ENCODE assay signal across 8 cellular contexts in the genomic region with DNA sequence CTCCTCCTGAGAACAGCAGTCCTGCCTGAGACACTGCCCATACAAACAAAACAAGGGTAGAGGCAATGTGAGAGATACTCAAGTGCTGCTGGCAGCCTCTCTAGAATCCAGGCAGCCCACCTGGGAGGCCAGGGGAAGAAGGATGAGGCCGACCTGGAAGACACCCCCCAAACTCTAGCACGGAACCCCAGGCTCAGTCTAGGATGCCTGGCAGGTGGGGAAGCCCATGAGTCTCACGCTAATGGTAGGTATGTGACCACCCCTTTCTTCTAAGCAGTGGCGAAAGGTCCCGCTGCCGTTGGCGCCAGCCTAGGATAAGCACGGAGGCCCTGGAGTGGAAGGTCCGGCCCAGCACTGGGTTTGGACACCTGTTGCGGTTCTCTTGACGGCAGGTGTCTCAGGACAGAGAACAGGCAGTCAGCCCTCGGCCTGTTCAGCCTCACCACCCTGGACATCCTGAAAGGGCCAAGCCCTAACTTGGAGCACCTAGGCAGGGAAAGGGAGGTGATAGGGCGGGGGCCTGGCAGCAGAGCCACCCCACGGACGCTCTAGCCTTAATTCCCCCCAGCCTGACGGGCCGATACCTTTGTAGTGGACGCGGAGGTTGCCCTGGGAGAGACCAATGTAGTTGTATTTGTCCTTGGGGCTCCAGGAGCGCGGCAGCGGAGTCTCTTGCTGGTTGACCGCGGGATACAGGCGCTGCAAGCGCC. TPM values are rescaled to one million over a fixed set of nuclear protein-coding genes. Genes with fewer than 3 reads are reported as not detected.
DNase-seq lines count a peak whose midpoint lies in the region; ATAC-seq, FAIRE-seq and TF ChIP-seq lines count a peak whose summit lies in the region.

No MANE protein-coding gene starts in this region.

- TF ChIP-seq RAD21 in HepG2 (CRISPR knock-in tag; IDR thresholded peaks at IDR 0.05) = no peak

- H3K27ac ChIP-seq in body of pancreas (peak overlapping the region; percentile 39 to 91 (median 83)), HepG2 (ENCODE audit: extremely low read length, insufficient read depth, low read length) (peak overlapping the region; percentile 72), thymus (ENCODE audit: low read depth) (peak overlapping the region; percentile 32)

- FAIRE-seq in HepG2 (lab: Jason Lieb, UNC) = no peak

- peak; percentile 2 for ATAC-seq in GM19023 (IDR thresholded peaks at IDR 0.05; ENCODE audit: unreplicated experiment)
- peak; percentile 1 for ATAC-seq in HG03571 (IDR thresholded peaks at IDR 0.05; ENCODE audit: unreplicated experiment)
- ATAC-seq in body of pancreas = peak; percentile 2
- ATAC-seq in HepG2 = peak; percentile 14
- ATAC-seq in GM18520 (IDR thresholded peaks at IDR 0.05; ENCODE audit: unreplicated experiment) = no peak

- CTCF ChIA-PET in HepG2 (lab: Yijun Ruan, JAX; ENCODE audit: low intra/inter-chr PET ratio, low total read pairs) = interaction anchor here (1.8 kb wide), 1 partner anchor 11 kb away, joined by 11 read pairs; no protein-coding TSS in a partner anchor

- peak overlapping the region; percentile 66 to 91 for H3K4me3 ChIP-seq in body of pancreas
- H3K4me3 ChIP-seq in HepG2 (replicated peaks in 1 of 3; ENCODE audit: insufficient read depth in 1 of 3, low read depth in 2 of 3, low read length in 3 of 3) = peak overlapping the region; percentile 92 to 98 (median 98)
- H3K4me3 ChIP-seq in thymus (ENCODE audit: low read length) = peak overlapping the region; percentile 69

- peak overlapping the region; percentile 96 for H3K9ac ChIP-seq in HepG2 (ENCODE audit: insufficient read depth, low read depth, low read length)

- intact Hi-C loops in body of pancreas (cut with DNase I) = no loop called here
- intact Hi-C loops in HepG2 (cut with micrococcal nuclease; ENCODE audit: unreplicated experiment) = loop anchor here (2.0 to 5.0 kb wide), 2 partner anchors 89 to 133 kb away; a partner anchor contains a TSS

- 0 to 1% methylated on average over 1 to 26 of the region's 26 CpGs for WGBS in body of pancreas, 2 donors
- WGBS in HepG2 (ENCODE audit: low lambda C conversion rate) = under 1% methylated on average over 15 of the region's 26 CpGs
- 1% methylated on average over 26 of the region's 26 CpGs for WGBS in thymus

- in situ Hi-C loops in HepG2 (cut with HindIII; ENCODE audit: extremely low pct_ligation_motif_present, low pct_unique_long_range_greater_than_20kb) = loop anchor here (5.0 kb wide), 1 partner anchor 139 kb away; a partner anchor contains a TSS

- POLR2A ChIA-PET in HepG2 (lab: Yijun Ruan, JAX) = interaction anchor here (0.8 to 2.3 kb wide), 24 partner anchors 8 to 984 kb away, joined by 3 to 18 read pairs (median 6); a partner anchor contains a TSS

- H3K4me1 ChIP-seq in body of pancreas = peaks cover 37% of the 10 kb centered on the region
- H3K4me1 ChIP-seq in HepG2 (ENCODE audit: insufficient read depth, low read length) = peaks cover 42% of the 10 kb centered on the region
- H3K4me1 ChIP-seq in thymus (ENCODE audit: control insufficient read depth, insufficient read depth, low read length) = peaks cover 19% of the 10 kb centered on the region

- BruUV-seq in HepG2 (replicated peaks; lab: Mats Ljungman, UMichigan) = no TSS peak

- H3K9me3 ChIP-seq in body of pancreas (no peaks in the 10 kb centered on the region), HepG2 (ENCODE audit: low read length) (no peaks in the 10 kb centered on the region), thymus (ENCODE audit: control insufficient read depth) (no peaks in the 10 kb centered on the region)

- H3K27me3 ChIP-seq in body of pancreas (no peaks in the 10 kb centered on the region), HepG2 (ENCODE audit: control insufficient read depth in 1 of 2, insufficient read depth in 2 of 2, low read length in 2 of 2) (no peaks in the 10 kb centered on the region; a peak in 1 of 5 replicates), thymus (ENCODE audit: control insufficient read depth, insufficient read depth) (no peaks in the 10 kb centered on the region)

- DNase-seq in body of pancreas = peak in 2 of 4 donors; percentile 36 to 41
- no peak for DNase-seq in HepG2 (ENCODE audit: low spot score)
- DNase-seq in activated effector memory CD4-positive, alpha-beta T cell treated with Interleukin-2 at 50 U/mL for 16 hours = no peak
- DNase-seq in cortex of kidney (lab: John Stamatoyannopoulos, UW) = no peak

- H4K20me1 ChIP-seq in HepG2 (ENCODE audit: insufficient read depth, low read length) = peaks cover 8% of the 10 kb centered on the region

- no peak overlapping the region for H2AFZ ChIP-seq in HepG2 (ENCODE audit: low read length)

- peak overlapping the region; percentile 81 for H3K4me2 ChIP-seq in HepG2 (ENCODE audit: low read depth, low read length)

- no peak for TF ChIP-seq CTCF in body of pancreas (IDR thresholded peaks at IDR 0.05)
- no peak for TF ChIP-seq CTCF in HepG2 (CRISPR knock-in tag; IDR thresholded peaks at IDR 0.05)

- no peak for TF ChIP-seq POLR2A in body of pancreas (IDR thresholded peaks at IDR 0.05)
- no peak for TF ChIP-seq POLR2A in HepG2 (IDR thresholded peaks at IDR 0.05; ENCODE audit: insufficient read depth in 1 of 2, low read depth in 2 of 2, low read length in 2 of 2)

- H3K36me3 ChIP-seq in body of pancreas (replicated peaks in 1 of 2; ENCODE audit: insufficient read depth in 1 of 2, low read depth in 2 of 2) = no peaks in the 10 kb centered on the region
- H3K36me3 ChIP-seq in HepG2 (replicated peaks in 1 of 2; ENCODE audit: control insufficient read depth in 1 of 2, insufficient read depth in 2 of 2, low read length in 2 of 2) = peaks cover 4 to 23% of the 10 kb centered on the region in 2 experiments
- peaks cover 8% of the 10 kb centered on the region for H3K36me3 ChIP-seq in thymus (ENCODE audit: control insufficient read depth, insufficient read depth)

- peaks cover 47% of the 10 kb centered on the region for H3K79me2 ChIP-seq in HepG2 (ENCODE audit: insufficient read depth, low read length)

- no peak for TF ChIP-seq EP300 in HepG2 (IDR thresholded peaks at IDR 0.05; ENCODE audit: low read depth in 2 of 2, low read length in 2 of 2)
- no peak for TF ChIP-seq EP300 in HepG2 (CRISPR knock-in tag; IDR thresholded peaks at IDR 0.05; ENCODE audit: borderline replicate concordance)

RNA-seq across cellular contexts. Expression of a gene that starts 0.5 kb away (rescaled TPM):
- total RNA-seq in body of pancreas = 1 to 10 TPM; 6.3 to 9.3 TPM
- total RNA-seq in HepG2 (2016; rRNA removed; fragmentation: Illumina TruSeq; extraction: Trizol) = 8.5 and 9.2 TPM in 2 replicates
- 2.6 and 3.0 TPM in 2 replicates for total RNA-seq in HepG2 (2016; cell fraction: cytosol; rRNA removed; fragmentation: Illumina TruSeq; extraction: Trizol; ENCODE audit: low read depth)
- 8.1 and 8.8 TPM in 2 replicates for total RNA-seq in HepG2 (2016; cell fraction: insoluble cytoplasmic fraction; rRNA removed; fragmentation: Illumina TruSeq; extraction: Trizol)
- 5.7 and 5.9 TPM in 2 replicates for total RNA-seq in HepG2 (2016; cell fraction: membrane; rRNA removed; fragmentation: Illumina TruSeq; extraction: Trizol)
- total RNA-seq in HepG2 (2016; cell fraction: nucleus; rRNA removed; fragmentation: Illumina TruSeq; extraction: Trizol) = 8.9 and 11.2 TPM in 2 replicates
- 22.7 and 24.5 TPM in 2 replicates for polyA plus RNA-seq in HepG2 (2011; rRNA removed)
- polyA plus RNA-seq in HepG2 (2011; cell fraction: cytosol; rRNA removed) = 9.5 and 10.5 TPM in 2 replicates
- 48.8 and 55.7 TPM in 2 replicates for polyA plus RNA-seq in HepG2 (2011; cell fraction: nucleus; rRNA removed)
- 11.9 and 17.0 TPM in 2 replicates for polyA plus RNA-seq in HepG2 (2012)
- polyA plus RNA-seq in HepG2 (2016; cell fraction: cytosol; fragmentation: Illumina TruSeq; extraction: Trizol; ENCODE audit: low read depth) = 1.5 and 1.6 TPM in 2 replicates
- polyA plus RNA-seq in HepG2 (2016; cell fraction: insoluble cytoplasmic fraction; fragmentation: Illumina TruSeq; extraction: Trizol; ENCODE audit: low read depth) = 8.5 and 11.6 TPM in 2 replicates
- polyA plus RNA-seq in HepG2 (2016; cell fraction: membrane; fragmentation: Illumina TruSeq; extraction: Trizol; ENCODE audit: low read depth) = 3.3 and 3.6 TPM in 2 replicates
- polyA plus RNA-seq in HepG2 (2016; cell fraction: nucleus; fragmentation: Illumina TruSeq; extraction: Trizol; ENCODE audit: insufficient read depth, low read depth) = 29.7 and 31.1 TPM in 2 replicates
- 28.0 and 40.9 TPM in 2 replicates for polyA minus RNA-seq in HepG2 (2011; rRNA and poly(A)+ RNA removed; ENCODE audit: low replicate concordance)
- polyA minus RNA-seq in HepG2 (2011; cell fraction: cytosol; rRNA and poly(A)+ RNA removed) = 8.3 and 9.2 TPM in 2 replicates
- 16.2 and 20.8 TPM in 2 replicates for polyA minus RNA-seq in HepG2 (2011; cell fraction: nucleus; rRNA and poly(A)+ RNA removed)
- polyA plus RNA-seq in thymus = 10.7 TPM

RNA-seq across cellular contexts. Expression of a gene that starts 0.8 kb away (rescaled TPM):
- total RNA-seq in body of pancreas = 1 to 10 TPM in 1 of 2 donors, not detected in 1; 1.6 TPM
- 0.10 and 0.86 TPM in 2 replicates for total RNA-seq in HepG2 (2016; rRNA removed; fragmentation: Illumina TruSeq; extraction: Trizol)
- 0.18 TPM in 1 of 2 replicates, not detected in the other for total RNA-seq in HepG2 (2016; cell fraction: cytosol; rRNA removed; fragmentation: Illumina TruSeq; extraction: Trizol; ENCODE audit: low read depth)
- 0.10 and 0.93 TPM in 2 replicates for total RNA-seq in HepG2 (2016; cell fraction: insoluble cytoplasmic fraction; rRNA removed; fragmentation: Illumina TruSeq; extraction: Trizol)
- total RNA-seq in HepG2 (2016; cell fraction: membrane; rRNA removed; fragmentation: Illumina TruSeq; extraction: Trizol) = 0.24 and 0.25 TPM in 2 replicates
- total RNA-seq in HepG2 (2016; cell fraction: nucleus; rRNA removed; fragmentation: Illumina TruSeq; extraction: Trizol) = 0.84 and 1.0 TPM in 2 replicates
- polyA plus RNA-seq in HepG2 (2011; rRNA removed) = 0.37 and 0.61 TPM in 2 replicates
- 0.09 and 0.17 TPM in 2 replicates for polyA plus RNA-seq in HepG2 (2011; cell fraction: cytosol; rRNA removed)
- 4.3 and 5.3 TPM in 2 replicates for polyA plus RNA-seq in HepG2 (2011; cell fraction: nucleus; rRNA removed)
- polyA plus RNA-seq in HepG2 (2012) = 0.23 and 0.63 TPM in 2 replicates
- polyA plus RNA-seq in HepG2 (2016; cell fraction: cytosol; fragmentation: Illumina TruSeq; extraction: Trizol; ENCODE audit: low read depth) = 0.10 TPM in 1 of 2 replicates, not detected in the other
- 0.16 and 0.74 TPM in 2 replicates for polyA plus RNA-seq in HepG2 (2016; cell fraction: insoluble cytoplasmic fraction; fragmentation: Illumina TruSeq; extraction: Trizol; ENCODE audit: low read depth)
- polyA plus RNA-seq in HepG2 (2016; cell fraction: membrane; fragmentation: Illumina TruSeq; extraction: Trizol; ENCODE audit: low read depth) = 0.08 TPM in 1 of 2 replicates, not detected in the other
- 3.4 and 4.5 TPM in 2 replicates for polyA plus RNA-seq in HepG2 (2016; cell fraction: nucleus; fragmentation: Illumina TruSeq; extraction: Trizol; ENCODE audit: insufficient read depth, low read depth)
- 0.06 and 0.37 TPM in 2 replicates for polyA minus RNA-seq in HepG2 (2011; rRNA and poly(A)+ RNA removed; ENCODE audit: low replicate concordance)
- polyA minus RNA-seq in HepG2 (2011; cell fraction: cytosol; rRNA and poly(A)+ RNA removed) = not detected in 2 replicates
- 0.39 and 2.0 TPM in 2 replicates for polyA minus RNA-seq in HepG2 (2011; cell fraction: nucleus; rRNA and poly(A)+ RNA removed)
- 2.0 TPM for polyA plus RNA-seq in thymus

RNA-seq across cellular contexts. Expression of a gene that starts 36.2 kb away (rescaled TPM):
- total RNA-seq in body of pancreas (10 to 100 TPM; 23.7 to 42.8 TPM), HepG2 (2016; rRNA removed; fragmentation: Illumina TruSeq; extraction: Trizol) (53.4 and 53.8 TPM in 2 replicates)
- total RNA-seq in HepG2 (2016; cell fraction: cytosol; rRNA removed; fragmentation: Illumina TruSeq; extraction: Trizol; ENCODE audit: low read depth) = 48.1 and 65.0 TPM in 2 replicates
- 54.0 and 55.5 TPM in 2 replicates for total RNA-seq in HepG2 (2016; cell fraction: insoluble cytoplasmic fraction; rRNA removed; fragmentation: Illumina TruSeq; extraction: Trizol)
- total RNA-seq in HepG2 (2016; cell fraction: membrane; rRNA removed; fragmentation: Illumina TruSeq; extraction: Trizol) = 91.2 and 112 TPM in 2 replicates
- 18.7 and 22.3 TPM in 2 replicates for total RNA-seq in HepG2 (2016; cell fraction: nucleus; rRNA removed; fragmentation: Illumina TruSeq; extraction: Trizol)
- polyA plus RNA-seq in HepG2 (2011; rRNA removed) (44.2 and 45.5 TPM in 2 replicates), thymus (25.7 TPM)
- polyA plus RNA-seq in HepG2 (2011; cell fraction: cytosol; rRNA removed) = 45.9 and 53.3 TPM in 2 replicates
- 22.1 and 23.2 TPM in 2 replicates for polyA plus RNA-seq in HepG2 (2011; cell fraction: nucleus; rRNA removed)
- polyA plus RNA-seq in HepG2 (2012) = 25.9 and 34.6 TPM in 2 replicates
- polyA plus RNA-seq in HepG2 (2016; cell fraction: cytosol; fragmentation: Illumina TruSeq; extraction: Trizol; ENCODE audit: low read depth) = 42.2 and 59.3 TPM in 2 replicates
- polyA plus RNA-seq in HepG2 (2016; cell fraction: insoluble cytoplasmic fraction; fragmentation: Illumina TruSeq; extraction: Trizol; ENCODE audit: low read depth) = 50.1 and 54.2 TPM in 2 replicates
- 66.6 and 83.2 TPM in 2 replicates for polyA plus RNA-seq in HepG2 (2016; cell fraction: membrane; fragmentation: Illumina TruSeq; extraction: Trizol; ENCODE audit: low read depth)
- 28.8 and 33.3 TPM in 2 replicates for polyA plus RNA-seq in HepG2 (2016; cell fraction: nucleus; fragmentation: Illumina TruSeq; extraction: Trizol; ENCODE audit: insufficient read depth, low read depth)
- 45.1 and 58.5 TPM in 2 replicates for polyA minus RNA-seq in HepG2 (2011; rRNA and poly(A)+ RNA removed; ENCODE audit: low replicate concordance)
- 26.7 and 28.4 TPM in 2 replicates for polyA minus RNA-seq in HepG2 (2011; cell fraction: cytosol; rRNA and poly(A)+ RNA removed)
- polyA minus RNA-seq in HepG2 (2011; cell fraction: nucleus; rRNA and poly(A)+ RNA removed) = 8.2 and 9.8 TPM in 2 replicates

RNA-seq across cellular contexts. Expression of a gene that starts 40.9 kb away (rescaled TPM):
- total RNA-seq in body of pancreas (10 to 100 TPM; 39.2 to 42.8 TPM), HepG2 (2016; rRNA removed; fragmentation: Illumina TruSeq; extraction: Trizol) (214 and 224 TPM in 2 replicates)
- 79.7 and 100.0 TPM in 2 replicates for total RNA-seq in HepG2 (2016; cell fraction: cytosol; rRNA removed; fragmentation: Illumina TruSeq; extraction: Trizol; ENCODE audit: low read depth)
- 209 and 229 TPM in 2 replicates for total RNA-seq in HepG2 (2016; cell fraction: insoluble cytoplasmic fraction; rRNA removed; fragmentation: Illumina TruSeq; extraction: Trizol)
- total RNA-seq in HepG2 (2016; cell fraction: membrane; rRNA removed; fragmentation: Illumina TruSeq; extraction: Trizol) = 120 and 150 TPM in 2 replicates
- 79.9 and 90.1 TPM in 2 replicates for total RNA-seq in HepG2 (2016; cell fraction: nucleus; rRNA removed; fragmentation: Illumina TruSeq; extraction: Trizol)
- polyA plus RNA-seq in HepG2 (2011; rRNA removed) (168 and 198 TPM in 2 replicates), thymus (106 TPM)
- polyA plus RNA-seq in HepG2 (2011; cell fraction: cytosol; rRNA removed) = 212 and 299 TPM in 2 replicates
- 132 and 146 TPM in 2 replicates for polyA plus RNA-seq in HepG2 (2011; cell fraction: nucleus; rRNA removed)
- polyA plus RNA-seq in HepG2 (2012) = 140 and 216 TPM in 2 replicates
- polyA plus RNA-seq in HepG2 (2016; cell fraction: cytosol; fragmentation: Illumina TruSeq; extraction: Trizol; ENCODE audit: low read depth) = 108 and 138 TPM in 2 replicates
- 277 and 305 TPM in 2 replicates for polyA plus RNA-seq in HepG2 (2016; cell fraction: insoluble cytoplasmic fraction; fragmentation: Illumina TruSeq; extraction: Trizol; ENCODE audit: low read depth)
- 139 and 154 TPM in 2 replicates for polyA plus RNA-seq in HepG2 (2016; cell fraction: membrane; fragmentation: Illumina TruSeq; extraction: Trizol; ENCODE audit: low read depth)
- polyA plus RNA-seq in HepG2 (2016; cell fraction: nucleus; fragmentation: Illumina TruSeq; extraction: Trizol; ENCODE audit: insufficient read depth, low read depth) = 173 and 182 TPM in 2 replicates
- 366 and 394 TPM in 2 replicates for polyA minus RNA-seq in HepG2 (2011; rRNA and poly(A)+ RNA removed; ENCODE audit: low replicate concordance)
- 157 and 165 TPM in 2 replicates for polyA minus RNA-seq in HepG2 (2011; cell fraction: cytosol; rRNA and poly(A)+ RNA removed)
- 60.0 and 81.7 TPM in 2 replicates for polyA minus RNA-seq in HepG2 (2011; cell fraction: nucleus; rRNA and poly(A)+ RNA removed)

RNA-seq across cellular contexts. Expression of a gene that starts 41.6 kb away (rescaled TPM):
- 100 to 1,000 TPM in 1 of 2 donors, 10 to 100 TPM in 1; 57.1 to 122 TPM for total RNA-seq in body of pancreas
- 24.8 and 43.3 TPM in 2 replicates for total RNA-seq in HepG2 (2016; rRNA removed; fragmentation: Illumina TruSeq; extraction: Trizol)
- total RNA-seq in HepG2 (2016; cell fraction: cytosol; rRNA removed; fragmentation: Illumina TruSeq; extraction: Trizol; ENCODE audit: low read depth) = 11.2 and 11.7 TPM in 2 replicates
- 22.8 and 43.9 TPM in 2 replicates for total RNA-seq in HepG2 (2016; cell fraction: insoluble cytoplasmic fraction; rRNA removed; fragmentation: Illumina TruSeq; extraction: Trizol)
- 7.4 and 8.2 TPM in 2 replicates for total RNA-seq in HepG2 (2016; cell fraction: membrane; rRNA removed; fragmentation: Illumina TruSeq; extraction: Trizol)
- total RNA-seq in HepG2 (2016; cell fraction: nucleus; rRNA removed; fragmentation: Illumina TruSeq; extraction: Trizol) = 43.8 and 49.8 TPM in 2 replicates
- 40.9 and 51.3 TPM in 2 replicates for polyA plus RNA-seq in HepG2 (2011; rRNA removed)
- 17.4 and 28.9 TPM in 2 replicates for polyA plus RNA-seq in HepG2 (2011; cell fraction: cytosol; rRNA removed)
- polyA plus RNA-seq in HepG2 (2011; cell fraction: nucleus; rRNA removed) = 414 and 516 TPM in 2 replicates
- 22.1 and 28.1 TPM in 2 replicates for polyA plus RNA-seq in HepG2 (2012)
- 3.3 and 4.0 TPM in 2 replicates for polyA plus RNA-seq in HepG2 (2016; cell fraction: cytosol; fragmentation: Illumina TruSeq; extraction: Trizol; ENCODE audit: low read depth)
- 22.0 and 24.2 TPM in 2 replicates for polyA plus RNA-seq in HepG2 (2016; cell fraction: insoluble cytoplasmic fraction; fragmentation: Illumina TruSeq; extraction: Trizol; ENCODE audit: low read depth)
- polyA plus RNA-seq in HepG2 (2016; cell fraction: membrane; fragmentation: Illumina TruSeq; extraction: Trizol; ENCODE audit: low read depth) = 4.4 and 6.6 TPM in 2 replicates
- 153 and 170 TPM in 2 replicates for polyA plus RNA-seq in HepG2 (2016; cell fraction: nucleus; fragmentation: Illumina TruSeq; extraction: Trizol; ENCODE audit: insufficient read depth, low read depth)
- polyA minus RNA-seq in HepG2 (2011; rRNA and poly(A)+ RNA removed; ENCODE audit: low replicate concordance) = 38.6 and 47.8 TPM in 2 replicates
- polyA minus RNA-seq in HepG2 (2011; cell fraction: cytosol; rRNA and poly(A)+ RNA removed) = 8.8 and 11.4 TPM in 2 replicates
- polyA minus RNA-seq in HepG2 (2011; cell fraction: nucleus; rRNA and poly(A)+ RNA removed) = 35.9 and 44.5 TPM in 2 replicates
- 101 TPM for polyA plus RNA-seq in thymus

Comparison
In these comparisons a context has a peak if more than half of its experiments do, and no peak if none do; other contexts are left out.
1. H3K27ac ChIP-seq: peak in every context shown above with its lines; median percentile 83 in body of pancreas; 72 in HepG2; 32 in thymus.